9 cellular contexts compared by ENCODE assay signal in genomic region chr5:151696470-151697061, GRCh38. TPM values are rescaled to one million over a fixed set of nuclear protein-coding genes. Genes with fewer than 3 reads are reported as not detected.
A peak's percentile ranks its signal among the peaks of the same experiment; 100 is the strongest.
DNase-seq lines count a peak whose midpoint lies in the region; ATAC-seq and TF ChIP-seq lines count a peak whose summit lies in the region.
"Had no signal": no experiment of that assay in that cellular context is flagged by ENCODE, and none has a peak within 500 bp of the region (broad histone marks: within the 10 kb centered on the region; RNA-seq: fewer than 3 reads in every experiment).

No MANE protein-coding gene starts in this region.

- no peaks in the 10 kb centered on the region for H3K36me3 ChIP-seq in smooth muscle cell (ENCODE audit: low read depth)

- 4% methylated on average over 20 of the region's 20 CpGs for WGBS in smooth muscle cell (ENCODE audit: low lambda C conversion rate)

- H4K20me1 ChIP-seq in smooth muscle cell (ENCODE audit: low read depth) = no peaks in the 10 kb centered on the region

- no peaks in the 10 kb centered on the region for H3K79me2 ChIP-seq in smooth muscle cell (ENCODE audit: low read depth)

- peaks cover 27% of the 10 kb centered on the region for H3K4me1 ChIP-seq in smooth muscle cell (ENCODE audit: low read depth)

- H2AFZ ChIP-seq in smooth muscle cell (ENCODE audit: low read depth) = no peak overlapping the region

- H3K36me3 Mint-ChIP-seq in naive thymus-derived CD8-positive, alpha-beta T cell = no peaks in the 10 kb centered on the region

- TF ChIP-seq CTCF in astrocyte of the spinal cord (IDR thresholded peaks at IDR 0.05; ENCODE audit: low read depth, low read length) = no peak
- no peak for TF ChIP-seq CTCF in smooth muscle cell (IDR thresholded peaks at IDR 0.05; ENCODE audit: borderline replicate concordance, insufficient read depth, poor library complexity, severe bottlenecking)

- no peaks in the 10 kb centered on the region for H3K4me1 Mint-ChIP-seq in naive thymus-derived CD8-positive, alpha-beta T cell

- no peak for ATAC-seq in naive thymus-derived CD8-positive, alpha-beta T cell
- no peak for ATAC-seq in GM21825 (IDR thresholded peaks at IDR 0.05; ENCODE audit: unreplicated experiment)

- H3K4me2 ChIP-seq in smooth muscle cell = peak overlapping the region; percentile 73

- H3K4me3 Mint-ChIP-seq in naive thymus-derived CD8-positive, alpha-beta T cell = no peak overlapping the region

- POLR2A ChIA-PET in naive thymus-derived CD8-positive, alpha-beta T cell (lab: Charles Lee) = no interaction called here

- H3K27me3 ChIP-seq in smooth muscle cell (ENCODE audit: low read depth) = no peaks in the 10 kb centered on the region

- H3K27ac ChIP-seq in smooth muscle cell (ENCODE audit: low read depth) = peak overlapping the region; percentile 100

- peaks cover 0 to 8% (median 0%) of the 10 kb centered on the region in 5 donors for H3K27me3 Mint-ChIP-seq in naive thymus-derived CD8-positive, alpha-beta T cell

- H3F3A ChIP-seq in smooth muscle cell (ENCODE audit: low read depth) = peaks cover 45% of the 10 kb centered on the region

- DNase-seq in HCEC 1CT = peak; percentile 95
- peak; percentile 99 for DNase-seq in astrocyte of the spinal cord (ENCODE audit: low read depth, low spot score)
- DNase-seq in iris pigment epithelial cell (ENCODE audit: low read depth) = peak; percentile 99
- DNase-seq in smooth muscle cell (lab: John Stamatoyannopoulos, UW; ENCODE audit: unreplicated experiment) = peak; percentile 75
- no peak for DNase-seq in naive thymus-derived CD8-positive, alpha-beta T cell
- no peak for DNase-seq in RPMI8226
- DNase-seq in activated CD8-positive, alpha-beta memory T cell treated with anti-CD3 and anti-CD28 coated beads for 24 hours = no peak
- DNase-seq: activated naive CD4-positive, alpha-beta T cell treated with anti-CD3 and anti-CD28 coated beads, Interleukin-2, amount 50 U/mL, for 16 hours had no signal

- in situ Hi-C loops in astrocyte of the spinal cord (cut with HindIII; ENCODE audit: low sequenced_read_pairs) = no loop called here

- no peak overlapping the region for H3K4me3 ChIP-seq in astrocyte of the spinal cord (ENCODE audit: low read depth, low read length)
- no peak overlapping the region for H3K4me3 ChIP-seq in smooth muscle cell

- H3K9me3 ChIP-seq in smooth muscle cell (replicated peaks; ENCODE audit: low read depth) = no peaks in the 10 kb centered on the region

- H3K9me3 Mint-ChIP-seq in naive thymus-derived CD8-positive, alpha-beta T cell = no peaks in the 10 kb centered on the region

- H3K27ac Mint-ChIP-seq in naive thymus-derived CD8-positive, alpha-beta T cell = no peak overlapping the region

- peak overlapping the region; percentile 97 for H3K9ac ChIP-seq in smooth muscle cell (ENCODE audit: low read depth)

RNA-seq across cellular contexts. Expression of gene SPARC, which starts 9.9 kb away (rescaled TPM):
- 7,113 and 8,137 TPM in 2 replicates for total RNA-seq in smooth muscle cell
- 13,534 and 19,518 TPM in 2 replicates for polyA plus RNA-seq in smooth muscle cell
- total RNA-seq in naive thymus-derived CD8-positive, alpha-beta T cell = not detected
- polyA plus RNA-seq in naive thymus-derived CD8-positive, alpha-beta T cell = not detected

Comparison
In these comparisons a context has a peak if more than half of its experiments do, and no peak if none do; other contexts are left out.
1. DNase-seq: peak in HCEC 1CT (single experiment), astrocyte of the spinal cord (single experiment), iris pigment epithelial cell (single experiment) and smooth muscle cell (single experiment); none in naive thymus-derived CD8-positive, alpha-beta T cell (0 of 10), RPMI8226 (single experiment) and activated CD8-positive, alpha-beta memory T cell treated with anti-CD3 and anti-CD28 coated beads for 24 hours (single experiment).
2. RNA of gene SPARC, which starts 9.9 kb away (total RNA-seq): 7,113 to 8,137 TPM in smooth muscle cell; not detected in naive thymus-derived CD8-positive, alpha-beta T cell; every median in the first group is over 1,000 times any median in the second.